ENCODE assay signal across 10 cellular contexts in genomic region chr4:120843840-120844527, GRCh38.
DNase-seq lines count a peak whose midpoint lies in the region; ATAC-seq, FAIRE-seq and TF ChIP-seq lines count a peak whose summit lies in the region.
"Had no signal": no experiment of that assay in that cellular context is flagged by ENCODE, and none has a peak within 500 bp of the region (broad histone marks: within the 10 kb centered on the region; RNA-seq: fewer than 3 reads in every experiment).

No MANE protein-coding gene starts in this region.

- no peak overlapping the region for H3K27ac ChIP-seq in body of pancreas
- no peak overlapping the region for H3K27ac ChIP-seq in naive thymus-derived CD4-positive, alpha-beta T cell (ENCODE audit: low read depth, low read length)
- H3K27ac ChIP-seq: neutrophil, thoracic aorta had no signal

- H3K36me3 ChIP-seq in body of pancreas (replicated peaks in 1 of 2; ENCODE audit: insufficient read depth in 1 of 2, low read depth in 2 of 2), result no peaks in the 10 kb centered on the region
- no peaks in the 10 kb centered on the region for H3K36me3 ChIP-seq in naive thymus-derived CD4-positive, alpha-beta T cell (ENCODE audit: control insufficient read depth in 2 of 3, insufficient read depth in 3 of 3, low read length in 3 of 3)
- H3K36me3 ChIP-seq: neutrophil, thoracic aorta had no signal

- no peak overlapping the region for H3K4me3 ChIP-seq in body of pancreas
- H3K4me3 ChIP-seq in naive thymus-derived CD4-positive, alpha-beta T cell (ENCODE audit: low read length), result no peak overlapping the region
- H3K4me3 ChIP-seq: thoracic aorta had no signal

- H3K27ac Mint-ChIP-seq in naive thymus-derived CD4-positive, alpha-beta T cell, result no peak overlapping the region

- peaks cover 9% of the 10 kb centered on the region for H3K4me1 ChIP-seq in body of pancreas
- no peaks in the 10 kb centered on the region for H3K4me1 ChIP-seq in naive thymus-derived CD4-positive, alpha-beta T cell (ENCODE audit: control insufficient read depth in 2 of 2, insufficient read depth in 2 of 2, low read length in 2 of 2)

- WGBS in body of pancreas, 2 donors, result 86 to 90% methylated on average over 7 of the region's 7 CpGs

- no peaks in the 10 kb centered on the region for H3K36me3 Mint-ChIP-seq in naive thymus-derived CD4-positive, alpha-beta T cell

- no peaks in the 10 kb centered on the region for H3K9me3 Mint-ChIP-seq in naive thymus-derived CD4-positive, alpha-beta T cell

- CTCF ChIA-PET in naive thymus-derived CD4-positive, alpha-beta T cell (lab: Charles Lee), result interaction anchor here (0.5 kb wide), 1 partner anchor 201 kb away, joined by 3 read pairs; no protein-coding TSS in a partner anchor

- POLR2A ChIA-PET in naive thymus-derived CD4-positive, alpha-beta T cell (lab: Charles Lee), result no interaction called here

- TF ChIP-seq POLR2A in body of pancreas (IDR thresholded peaks at IDR 0.05) (no peak), GM12892 (IDR thresholded peaks at IDR 0.05; ENCODE audit: low read depth, low read length) (no peak)

- FAIRE-seq in GM12892 (lab: Jason Lieb, UNC), result no peak
- FAIRE-seq: bronchial epithelial cell had no signal

- peaks cover 0 to 12% (median 3%) of the 10 kb centered on the region in 5 donors for H3K27me3 Mint-ChIP-seq in naive thymus-derived CD4-positive, alpha-beta T cell

- TF ChIP-seq CTCF in GM12872 (IDR thresholded peaks at IDR 0.05; ENCODE audit: insufficient read depth, low read depth, low read length) (peak; percentile 32; the same call in 1 of the 3 replicates), body of pancreas (IDR thresholded peaks at IDR 0.05) (peak in 3 of 7 experiments; percentile 14 to 37 (median 26))

- ATAC-seq in HG03354 (IDR thresholded peaks at IDR 0.05; ENCODE audit: poor library complexity, severe bottlenecking, unreplicated experiment), result peak; percentile 51
- ATAC-seq in body of pancreas, result peak; percentile 60
- peak; percentile 46 for ATAC-seq in naive thymus-derived CD4-positive, alpha-beta T cell
- ATAC-seq in HG02610 (IDR thresholded peaks at IDR 0.05; ENCODE audit: unreplicated experiment), result no peak

- DNase-seq in body of pancreas (peak; percentile 11 to 46 (median 19)), GM12892 (ENCODE audit: insufficient read length) (no peak), DMS79 (lab: John Stamatoyannopoulos, UW) (no peak)
- peak in 3 of 9 donors; percentile 4 to 5 (median 5) for DNase-seq in naive thymus-derived CD4-positive, alpha-beta T cell

- intact Hi-C loops in body of pancreas (cut with DNase I), result no loop called here
- intact Hi-C loops in naive thymus-derived CD4-positive, alpha-beta T cell (cut with micrococcal nuclease), result loop anchor here (5.0 to 10.0 kb wide), 2 partner anchors 251 to 253 kb away; no protein-coding TSS in a partner anchor

- no peak overlapping the region for H3K4me3 Mint-ChIP-seq in naive thymus-derived CD4-positive, alpha-beta T cell

- H3K27me3 ChIP-seq in body of pancreas, result no peaks in the 10 kb centered on the region
- H3K27me3 ChIP-seq in naive thymus-derived CD4-positive, alpha-beta T cell (ENCODE audit: control insufficient read depth in 2 of 2, insufficient read depth in 2 of 2, low read length in 2 of 2), result no peaks in the 10 kb centered on the region
- H3K27me3 ChIP-seq: neutrophil had no signal

- H3K4me1 Mint-ChIP-seq in naive thymus-derived CD4-positive, alpha-beta T cell, result peaks cover 2 to 8% (median 5%) of the 10 kb centered on the region in 7 donors

- H3K9me3 ChIP-seq in body of pancreas, result no peaks in the 10 kb centered on the region
- no peaks in the 10 kb centered on the region for H3K9me3 ChIP-seq in naive thymus-derived CD4-positive, alpha-beta T cell (ENCODE audit: control insufficient read depth in 2 of 3, low read length in 3 of 3)
- H3K9me3 ChIP-seq: neutrophil, thoracic aorta had no signal

Comparison
In these comparisons a context has a peak if more than half of its experiments do, and no peak if none do; other contexts are left out.
1. DNase-seq: peak in body of pancreas (4 of 4); none in GM12892 (single experiment) and DMS79 (single experiment).